14 cellular contexts compared by ENCODE assay signal in the genomic region with DNA sequence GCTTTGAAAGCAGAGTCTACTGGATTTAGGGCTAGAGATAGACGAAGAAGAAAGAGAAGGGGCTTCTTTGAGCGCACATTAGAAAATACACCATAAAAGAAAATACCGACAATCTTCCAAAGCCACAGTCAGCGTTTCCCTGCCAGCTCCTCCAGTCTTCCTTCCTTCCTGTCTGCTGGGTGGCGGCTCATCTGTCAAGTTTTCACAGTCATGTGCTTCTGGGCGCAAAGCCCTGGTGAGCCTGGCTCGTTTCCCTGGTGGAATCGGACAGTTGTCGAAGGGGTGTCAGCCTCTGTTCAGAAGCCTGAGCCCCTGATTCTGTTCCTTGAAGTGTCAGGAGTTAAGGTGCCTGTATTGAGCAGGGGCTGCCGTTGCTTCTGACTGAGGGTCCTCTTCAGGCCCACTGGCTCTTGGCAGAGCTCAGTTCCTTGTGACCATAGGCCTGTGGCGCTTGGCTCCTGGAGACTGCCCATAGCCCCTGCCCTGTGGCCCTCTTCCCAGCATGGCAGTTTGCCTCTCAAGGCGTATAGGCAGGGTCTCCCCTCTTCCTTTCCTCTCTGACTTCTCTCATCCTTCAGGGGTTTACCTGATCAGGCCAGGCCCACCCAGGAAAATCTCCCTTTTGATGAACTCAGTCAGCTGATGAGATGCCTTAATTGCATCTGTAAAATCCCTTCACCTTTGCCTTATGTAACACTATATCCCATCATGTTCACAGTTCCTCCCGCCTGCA. TPM values are rescaled to one million over a fixed set of nuclear protein-coding genes. Genes with fewer than 3 reads are reported as not detected.
DNase-seq lines count a peak whose midpoint lies in the region; TF ChIP-seq lines count a peak whose summit lies in the region.
"Had no signal": no experiment of that assay in that cellular context is flagged by ENCODE, and none has a peak within 500 bp of the region (broad histone marks: within the 10 kb centered on the region; RNA-seq: fewer than 3 reads in every experiment).

No MANE protein-coding gene starts in this region.

- H3K27me3 Mint-ChIP-seq in nephron (ENCODE audit: low read depth), result peaks cover 7% of the 10 kb centered on the region

- H3K9me3 Mint-ChIP-seq in nephron, result no peaks in the 10 kb centered on the region
- H3K9me3 Mint-ChIP-seq: CD14-positive monocyte had no signal

- H3K9me3 ChIP-seq in HEK293 (ENCODE audit: control insufficient read depth, insufficient read depth, low read depth, low read length), result no peaks in the 10 kb centered on the region
- H3K9me3 ChIP-seq: SK-N-SH, stomach had no signal

- peak overlapping the region; percentile 42 to 81 (median 77) for H3K27ac Mint-ChIP-seq in nephron

- peak overlapping the region in 1 of 3 experiments; percentile 13 for H3K4me3 Mint-ChIP-seq in nephron

- peaks cover 11% of the 10 kb centered on the region for H3K4me1 ChIP-seq in HEK293 (ENCODE audit: control insufficient read depth, insufficient read depth, low read length)

- no peak overlapping the region for H3K4me3 ChIP-seq in AG10803 (ENCODE audit: low read length)
- H3K4me3 ChIP-seq in HEK293 (ENCODE audit: low read depth, low read length), result no peak overlapping the region
- H3K4me3 ChIP-seq: stomach had no signal

- no peak for TF ChIP-seq CTCF in AG10803 (conservative IDR thresholded peaks at IDR 0.05; ENCODE audit: low read length)
- TF ChIP-seq CTCF in HEK293 (tag by site-specific recombination; IDR thresholded peaks at IDR 0.05), result no peak
- TF ChIP-seq CTCF in nephron (IDR thresholded peaks at IDR 0.05; ENCODE audit: unreplicated experiment in 3 of 3), result no peak
- no peak for TF ChIP-seq CTCF in GM10266 (IDR thresholded peaks at IDR 0.05; ENCODE audit: control insufficient read depth, insufficient read depth, low read depth, missing control alignments)

- no peak overlapping the region for H3K27ac ChIP-seq in HEK293 (ENCODE audit: extremely low read depth, low read depth, low read length)

- CTCF ChIA-PET in HEK293 (lab: Yijun Ruan, JAX), result interaction anchor here (0.8 to 9.9 kb wide), 3 partner anchors 6 to 197 kb away, joined by 4 to 187 read pairs (median 151); no protein-coding TSS in a partner anchor

- DNase-seq in AG10803 (ENCODE audit: low read depth), result peak; percentile 53
- peak; percentile 61 for DNase-seq in dermis blood vessel endothelial cell
- DNase-seq in effector CD4-positive, alpha-beta T cell, result no peak
- no peak for DNase-seq in HUDEP-2 (lab: John Stamatoyannopoulos, UW; ENCODE audit: unreplicated experiment in 76 of 76)
- no peak for DNase-seq in AG08395 (ENCODE audit: low spot score)
- no peak for DNase-seq in GM10266 (ENCODE audit: extremely low spot score)
- DNase-seq: MV-4-11; NCI-H2107; NK-92 treated with Interleukin-12 subunit alpha and Interleukin-12 subunit beta, amount 100 ng/mL, for 24 hours; SK-N-SH; stomach had no signal

- no peaks in the 10 kb centered on the region for H3K36me3 Mint-ChIP-seq in nephron (ENCODE audit: low read depth)
- H3K36me3 Mint-ChIP-seq: CD14-positive monocyte had no signal

- H3K36me3 ChIP-seq in HEK293 (ENCODE audit: control insufficient read depth in 2 of 2, insufficient read depth in 1 of 2, low read length in 2 of 2), result no peaks in the 10 kb centered on the region

- POLR2A ChIA-PET in HEK293 (lab: Yijun Ruan, JAX), result no interaction called here

- H3K4me1 Mint-ChIP-seq in nephron, result peaks cover 77% of the 10 kb centered on the region

TF ChIP-seq in HEK293, 187 proteins besides CTCF, POLR2A, EP300 and RAD21:
- TF ChIP-seq ZNF341 (tag by site-specific recombination; IDR thresholded peaks at IDR 0.05; ENCODE audit: low read depth), result no peak
- TF ChIP-seq BCL11B (tag by site-specific recombination; IDR thresholded peaks at IDR 0.05; ENCODE audit: low read depth), result no peak
- peak; percentile 98 for TF ChIP-seq ZNF10 (tag by site-specific recombination; IDR thresholded peaks at IDR 0.05)

RNA-seq across cellular contexts. Expression of gene ADARB1, which starts 58.6 kb away (rescaled TPM):
- total RNA-seq in dermis blood vessel endothelial cell, result 27.0 and 32.0 TPM in 2 replicates

Comparison
In these comparisons a context has a peak if more than half of its experiments do, and no peak if none do; other contexts are left out.
1. DNase-seq: peak in AG10803 (single experiment) and dermis blood vessel endothelial cell (single experiment); none in effector CD4-positive, alpha-beta T cell (single experiment), HUDEP-2 (0 of 76), AG08395 (single experiment) and GM10266 (single experiment).